In genomic region chr10:92699193-92699517, GRCh38 we compare ENCODE assay signal across 8 cellular contexts. TPM values are rescaled to one million over a fixed set of nuclear protein-coding genes. Genes with fewer than 3 reads are reported as not detected.
DNase-seq lines count a peak whose midpoint lies in the region; ATAC-seq and TF ChIP-seq lines count a peak whose summit lies in the region.

No MANE protein-coding gene starts in this region.

- peak overlapping the region; percentile 61 for H2BK15ac ChIP-seq in mesendoderm (replicated peaks; ENCODE audit: low read depth)

- no peak overlapping the region for H2BK120ac ChIP-seq in mesendoderm (ENCODE audit: low read depth, low read length)

- H3K9me3 Mint-ChIP-seq in activated naive CD4-positive, alpha-beta T cell treated with anti-CD3 and anti-CD28 coated beads, Interleukin-2, amount 10 ng/mL, durations not matched to agents 7 days and 5 days: no peaks in the 10 kb centered on the region

- H3K79me2 ChIP-seq in mesendoderm (ENCODE audit: control insufficient read depth, insufficient read depth, low read length): no peaks in the 10 kb centered on the region

- peak overlapping the region; percentile 58 for H3K4me3 ChIP-seq in brain microvascular endothelial cell (ENCODE audit: low read depth, low read length)
- H3K4me3 ChIP-seq in mesendoderm (ENCODE audit: low read length): peak overlapping the region; percentile 22
- peak overlapping the region in 3 of 4 donors; percentile 22 to 49 (median 39) for H3K4me3 ChIP-seq in upper lobe of left lung

- no peak for TF ChIP-seq CTCF in brain microvascular endothelial cell (IDR thresholded peaks at IDR 0.05; ENCODE audit: low read depth, low read length, missing control alignments)
- no peak for TF ChIP-seq CTCF in upper lobe of left lung (IDR thresholded peaks at IDR 0.05)
- no peak for TF ChIP-seq CTCF in GM10266 (IDR thresholded peaks at IDR 0.05; ENCODE audit: control insufficient read depth, insufficient read depth, low read depth, missing control alignments)

- H3K56ac ChIP-seq in mesendoderm (ENCODE audit: low read length): peak overlapping the region; percentile 73

- H3K27me3 ChIP-seq in brain microvascular endothelial cell (replicated peaks) (no peaks in the 10 kb centered on the region), mesendoderm (ENCODE audit: insufficient read depth, low read length, poor library complexity) (peaks cover 19% of the 10 kb centered on the region), upper lobe of left lung (no peaks in the 10 kb centered on the region)

- no peak for DNase-seq in activated naive CD4-positive, alpha-beta T cell treated with anti-CD3 and anti-CD28 coated beads, Interleukin-2, amount 10 ng/mL, durations not matched to agents 7 days and 5 days
- no peak for DNase-seq in activated naive CD4-positive, alpha-beta T cell treated with Interleukin-2 at 50 U/mL for 16 hours
- DNase-seq in brain microvascular endothelial cell (no peak), mesendoderm (no peak), upper lobe of left lung (no peak), GM10266 (ENCODE audit: extremely low spot score) (no peak), HuH-7.5 (ENCODE audit: low spot score) (no peak)

- H3K36me3 Mint-ChIP-seq in activated naive CD4-positive, alpha-beta T cell treated with anti-CD3 and anti-CD28 coated beads, Interleukin-2, amount 10 ng/mL, durations not matched to agents 7 days and 5 days: no peaks in the 10 kb centered on the region

- H3K4me1 Mint-ChIP-seq in activated naive CD4-positive, alpha-beta T cell treated with anti-CD3 and anti-CD28 coated beads, Interleukin-2, amount 10 ng/mL, durations not matched to agents 7 days and 5 days: peaks cover 34% of the 10 kb centered on the region

- H3K36me3 ChIP-seq in brain microvascular endothelial cell (replicated peaks) (no peaks in the 10 kb centered on the region), mesendoderm (ENCODE audit: control insufficient read depth, insufficient read depth, low read length) (no peaks in the 10 kb centered on the region), upper lobe of left lung (peaks cover 0 to 7% (median 2%) of the 10 kb centered on the region in 4 donors)

- no peak for TF ChIP-seq POLR2A in upper lobe of left lung (IDR thresholded peaks at IDR 0.05)

- no peak overlapping the region for H4K8ac ChIP-seq in mesendoderm (ENCODE audit: low read depth, low read length)

- in situ Hi-C loops in brain microvascular endothelial cell (cut with HindIII; ENCODE audit: low pct_ligation_motif_present, low sequenced_read_pairs): no loop called here

- peak overlapping the region; percentile 93 for H3K18ac ChIP-seq in mesendoderm (ENCODE audit: low read length)

- peak overlapping the region; percentile 24 for H3K23ac ChIP-seq in mesendoderm (ENCODE audit: low read length)

- H3K9ac ChIP-seq in mesendoderm (ENCODE audit: low read length): peak overlapping the region; percentile 58

- no peak overlapping the region for H3K27ac ChIP-seq in brain microvascular endothelial cell
- H3K27ac ChIP-seq in mesendoderm (ENCODE audit: low read depth, low read length): no peak overlapping the region
- peak overlapping the region in 2 of 4 donors; percentile 16 to 22 for H3K27ac ChIP-seq in upper lobe of left lung

- no peak overlapping the region for H3K27ac Mint-ChIP-seq in activated naive CD4-positive, alpha-beta T cell treated with anti-CD3 and anti-CD28 coated beads, Interleukin-2, amount 10 ng/mL, durations not matched to agents 7 days and 5 days

- no peaks in the 10 kb centered on the region for H3K9me3 ChIP-seq in upper lobe of left lung

- ATAC-seq in upper lobe of left lung (ENCODE audit: low FRiP score in 2 of 2) (peak in 1 of 2 donors; percentile 59), GM21381 (IDR thresholded peaks at IDR 0.05; ENCODE audit: unreplicated experiment) (no peak)

- no peak for TF ChIP-seq EP300 in upper lobe of left lung (IDR thresholded peaks at IDR 0.05)

- H3K4me2 ChIP-seq in mesendoderm (ENCODE audit: low read length): peak overlapping the region; percentile 70

- H4K5ac ChIP-seq in mesendoderm (ENCODE audit: low read length): peak overlapping the region; percentile 39

- no peak overlapping the region for H2BK5ac ChIP-seq in mesendoderm (ENCODE audit: low read length)

- no peaks in the 10 kb centered on the region for H3K79me1 ChIP-seq in mesendoderm (ENCODE audit: low read length)

- peak overlapping the region; percentile 57 for H3K4me3 Mint-ChIP-seq in activated naive CD4-positive, alpha-beta T cell treated with anti-CD3 and anti-CD28 coated beads, Interleukin-2, amount 10 ng/mL, durations not matched to agents 7 days and 5 days

- H2AK5ac ChIP-seq in mesendoderm (ENCODE audit: low read length): no peak overlapping the region

- no peak overlapping the region for H3K4ac ChIP-seq in mesendoderm (ENCODE audit: low read depth, low read length)

- CTCF ChIA-PET in activated naive CD4-positive, alpha-beta T cell treated with anti-CD3 and anti-CD28 coated beads, Interleukin-2, amount 10 ng/mL, durations not matched to agents 7 days and 5 days (lab: Charles Lee): interaction anchor here (0.5 kb wide), 1 partner anchor 23 kb away, joined by 3 read pairs; no protein-coding TSS in a partner anchor

- H3K4me1 ChIP-seq in mesendoderm (ENCODE audit: control insufficient read depth, low read depth, low read length) (no peaks in the 10 kb centered on the region), upper lobe of left lung (peaks cover 10 to 15% (median 11%) of the 10 kb centered on the region in 4 donors)

- peaks cover 87% of the 10 kb centered on the region for H3K27me3 Mint-ChIP-seq in activated naive CD4-positive, alpha-beta T cell treated with anti-CD3 and anti-CD28 coated beads, Interleukin-2, amount 10 ng/mL, durations not matched to agents 7 days and 5 days

- WGBS in mesendoderm (ENCODE audit: extremely low coverage, insufficient coverage, low lambda C conversion rate): no CpG with 5 or more reads among the region's 3 CpGs
- 7 to 25% methylated on average over 1 to 3 of the region's 3 CpGs for WGBS in upper lobe of left lung, 2 donors

RNA-seq across cellular contexts. Expression of gene HHEX, which starts 9.4 kb away (rescaled TPM):
- polyA plus RNA-seq in mesendoderm (2013, experiment 1 of 2): 0.88 TPM
- polyA plus RNA-seq in mesendoderm (2013, experiment 2 of 2): 0.90 TPM
- total RNA-seq in upper lobe of left lung: 10 to 100 TPM in 4 of 6 donors, 1 to 10 TPM in 2; 5.8 to 21.9 (median 15.8) TPM
